2 cellular contexts compared by ENCODE assay signal in genomic region chr14:68463705-68464104, GRCh38.
A peak's percentile ranks its signal among the peaks of the same experiment; 100 is the strongest.
TF ChIP-seq lines count a peak whose summit lies in the region.

No MANE protein-coding gene starts in this region.

TF ChIP-seq in HCT116, 20 proteins besides CTCF, POLR2A, EP300 and RAD21 (continued from another document):
- TF ChIP-seq SRF (IDR thresholded peaks at IDR 0.05; ENCODE audit: low read depth) (no peak), CBX3 (IDR thresholded peaks at IDR 0.05; ENCODE audit: low read depth) (peak; percentile 71; the same call in 1 of the 2 replicates)
- TF ChIP-seq, protein P1, sequence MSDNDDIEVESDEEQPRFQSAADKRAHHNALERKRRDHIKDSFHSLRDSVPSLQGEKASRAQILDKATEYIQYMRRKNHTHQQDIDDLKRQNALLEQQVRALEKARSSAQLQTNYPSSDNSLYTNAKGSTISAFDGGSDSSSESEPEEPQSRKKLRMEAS (IDR thresholded peaks at IDR 0.05) = 0 out of 2 replicates have a peak, but pooled peaks have one; percentile 39

TF ChIP-seq in endothelial cell of umbilical vein, 7 proteins besides CTCF, POLR2A, EP300 and RAD21 (continued from another document):
- no peak for TF ChIP-seq POLR2AphosphoS5 (IDR thresholded peaks at IDR 0.05; ENCODE audit: insufficient read depth, low read depth, low read length)
- no peak for TF ChIP-seq JUN (IDR thresholded peaks at IDR 0.05; ENCODE audit: borderline replicate concordance, insufficient read depth, insufficient read length, low read depth)
- TF ChIP-seq, protein P1 (IDR thresholded peaks at IDR 0.05; ENCODE audit: insufficient read depth, insufficient read length) = no peak
- TF ChIP-seq EZH2 (IDR thresholded peaks at IDR 0.05; ENCODE audit: borderline replicate concordance, low read depth, low read length, severe bottlenecking) = no peak
- no peak for TF ChIP-seq FOS (IDR thresholded peaks at IDR 0.05; ENCODE audit: borderline replicate concordance, insufficient read depth, low read length)
- TF ChIP-seq GATA2 (IDR thresholded peaks at IDR 0.05; ENCODE audit: insufficient read depth, insufficient read length, low read depth, low read length) = no peak
